Comparison of ENCODE assay signal across 10 cellular contexts in genomic region chr14:55117816-55118441, GRCh38. TPM values are rescaled to one million over a fixed set of nuclear protein-coding genes. Genes with fewer than 3 reads are reported as not detected.
A peak's percentile ranks its signal among the peaks of the same experiment; 100 is the strongest.
DNase-seq lines count a peak whose midpoint lies in the region; TF ChIP-seq lines count a peak whose summit lies in the region.
"Had no signal": no experiment of that assay in that cellular context is flagged by ENCODE, and none has a peak within 500 bp of the region (broad histone marks: within the 10 kb centered on the region; RNA-seq: fewer than 3 reads in every experiment).

No MANE protein-coding gene starts in this region.

- H3K4me3 ChIP-seq in ascending aorta (no peak overlapping the region), tibial artery (no peak overlapping the region)

- H3K9me3 ChIP-seq in ascending aorta (no peaks in the 10 kb centered on the region), tibial artery (no peaks in the 10 kb centered on the region)

- H3K27ac ChIP-seq in ascending aorta (peak overlapping the region; percentile 30 to 59), tibial artery (peak overlapping the region; percentile 65 to 68)

- intact Hi-C loops in ascending aorta (cut with DNase I) (no loop called here), tibial artery (cut with DNase I; ENCODE audit: low total_unique reads) (no loop called here)

- no peaks in the 10 kb centered on the region for H3K36me3 ChIP-seq in ascending aorta
- no peaks in the 10 kb centered on the region for H3K36me3 ChIP-seq in tibial artery

- DNase-seq in NCI-H526 treated with DMSO at 0.1 percent for 48 hours (lab: John Stamatoyannopoulos, UW), result peak; percentile 74
- DNase-seq in ascending aorta (ENCODE audit: low spot score in 2 of 2), result no peak
- peak; percentile 19 for DNase-seq in iris pigment epithelial cell (ENCODE audit: low read depth)
- no peak for DNase-seq in tibial artery
- DNase-seq in kidney glomerular epithelial cell (lab: John Stamatoyannopoulos, UW), result no peak
- DNase-seq in amygdala (lab: John Stamatoyannopoulos, UW), result no peak
- no peak for DNase-seq in activated CD8-positive, alpha-beta memory T cell treated with anti-CD3 and anti-CD28 coated beads for 24 hours
- DNase-seq: GDM1, NCI-H2081, nucleus accumbens had no signal

- no peak for TF ChIP-seq CTCF in ascending aorta (IDR thresholded peaks at IDR 0.05)
- no peak for TF ChIP-seq CTCF in tibial artery (IDR thresholded peaks at IDR 0.05)

- no peaks in the 10 kb centered on the region for H3K27me3 ChIP-seq in ascending aorta
- no peaks in the 10 kb centered on the region for H3K27me3 ChIP-seq in tibial artery

- H3K4me1 ChIP-seq in ascending aorta (peaks cover 6 to 19% of the 10 kb centered on the region in 2 donors), tibial artery (peaks cover 0 to 32% (median 19%) of the 10 kb centered on the region in 4 donors)

RNA-seq across cellular contexts. Expression of gene LGALS3, which starts 11.1 kb away (rescaled TPM):
- total RNA-seq in ascending aorta, result 358 TPM

Comparison
In these comparisons a context has a peak if more than half of its experiments do, and no peak if none do; other contexts are left out.
1. DNase-seq: peak in NCI-H526 treated with DMSO at 0.1 percent for 48 hours (single experiment) and iris pigment epithelial cell (single experiment); none in ascending aorta (0 of 2), tibial artery (0 of 2), kidney glomerular epithelial cell (single experiment), amygdala (0 of 56) and activated CD8-positive, alpha-beta memory T cell treated with anti-CD3 and anti-CD28 coated beads for 24 hours (single experiment).